ENCODE assay signal across 8 cellular contexts in genomic region chr4:25862411-25863346, GRCh38. TPM values are rescaled to one million over a fixed set of nuclear protein-coding genes. Genes with fewer than 3 reads are reported as not detected.
DNase-seq lines count a peak whose midpoint lies in the region; ATAC-seq and TF ChIP-seq lines count a peak whose summit lies in the region.

SEL1L3 (minus strand) TSS chr4:25862988; CDS start chr4:25862836, 152 bp downstream.

- TF ChIP-seq CTCF in AG10803 (conservative IDR thresholded peaks at IDR 0.05; ENCODE audit: low read length) = no peak

- H3K36me3 Mint-ChIP-seq in dendritic cell treated with granulocyte-macrophage colony-stimulating factor and Interleukin-4, amounts not matched to agents 40 ng/mL and 50 ng/mL, for 4 days (ENCODE audit: low read depth) = peaks cover 7% of the 10 kb centered on the region

- peak within 1 kb of the TSS; percentile 100 for H3K4me3 Mint-ChIP-seq in dendritic cell treated with granulocyte-macrophage colony-stimulating factor and Interleukin-4, amounts not matched to agents 40 ng/mL and 50 ng/mL, for 4 days

- H3K4me3 ChIP-seq in AG10803 (ENCODE audit: low read length) = peak within 1 kb of the TSS; percentile 75

- peak; percentile 53 for ATAC-seq in GM19372 (IDR thresholded peaks at IDR 0.05; ENCODE audit: low read depth, unreplicated experiment)

- peaks cover 26% of the 10 kb centered on the region for H3K27me3 Mint-ChIP-seq in dendritic cell treated with granulocyte-macrophage colony-stimulating factor and Interleukin-4, amounts not matched to agents 40 ng/mL and 50 ng/mL, for 4 days

- peaks cover 45% of the 10 kb centered on the region for H3K4me1 Mint-ChIP-seq in dendritic cell treated with granulocyte-macrophage colony-stimulating factor and Interleukin-4, amounts not matched to agents 40 ng/mL and 50 ng/mL, for 4 days (ENCODE audit: low read depth)

- H3K27ac Mint-ChIP-seq in dendritic cell treated with granulocyte-macrophage colony-stimulating factor and Interleukin-4, amounts not matched to agents 40 ng/mL and 50 ng/mL, for 4 days = peak within 1 kb of the TSS; percentile 97

- H3K9me3 Mint-ChIP-seq in dendritic cell treated with granulocyte-macrophage colony-stimulating factor and Interleukin-4, amounts not matched to agents 40 ng/mL and 50 ng/mL, for 4 days = no peaks in the 10 kb centered on the region

- intact Hi-C loops in dendritic cell treated with granulocyte-macrophage colony-stimulating factor and Interleukin-4, amounts not matched to agents 40 ng/mL and 50 ng/mL, for 4 days (cut with micrococcal nuclease) = loop anchor here (5.0 kb wide), 1 partner anchor 420 kb away; no protein-coding TSS in a partner anchor

- DNase-seq in AG10803 (ENCODE audit: low read depth) = no peak
- DNase-seq in HuH-7.5 (ENCODE audit: low spot score) = peak; percentile 81
- DNase-seq in activated CD4-positive, alpha-beta T cell treated with anti-CD3 and anti-CD28 coated beads for 4 hours = peak; percentile 56 to 62
- DNase-seq in lung microvascular endothelial cell (ENCODE audit: low read depth in 2 of 2) = peak in 1 of 2 donors; percentile 47
- DNase-seq in stimulated activated CD8-positive, alpha-beta memory T cell treated with anti-CD3 and anti-CD28 coated beads, Interleukin-2, amount 100 ng/mL, for 48 hours (ENCODE audit: low read depth in 2 of 2) = peak; percentile 38 to 54
- no peak for DNase-seq in epidermal melanocyte (ENCODE audit: insufficient read length, low spot score)

RNA-seq across cellular contexts. Expression of gene SEL1L3, which starts in this region (rescaled TPM):
- total RNA-seq in lung microvascular endothelial cell = 34.9 and 61.5 TPM in 2 replicates

Comparison
In these comparisons a context has a peak if more than half of its experiments do, and no peak if none do; other contexts are left out.
1. DNase-seq: peak in HuH-7.5 (single experiment), activated CD4-positive, alpha-beta T cell treated with anti-CD3 and anti-CD28 coated beads for 4 hours (2 of 2) and stimulated activated CD8-positive, alpha-beta memory T cell treated with anti-CD3 and anti-CD28 coated beads, Interleukin-2, amount 100 ng/mL, for 48 hours (2 of 2); none in AG10803 (single experiment) and epidermal melanocyte (single experiment).